Comparison of ENCODE assay signal across 2 cellular contexts in genomic region chr10:47440207-47440606, GRCh38.
TF ChIP-seq lines count a peak whose summit lies in the region.

No MANE protein-coding gene starts in this region.

TF ChIP-seq in GM23338, 12 proteins besides CTCF, POLR2A, EP300 and RAD21:
- TF ChIP-seq ZNF462 (CRISPR knock-in tag; IDR thresholded peaks at IDR 0.05): no peak

TF ChIP-seq in H1, 55 proteins besides CTCF, POLR2A, EP300 and RAD21:
- TF ChIP-seq BCL11A (IDR thresholded peaks at IDR 0.05; ENCODE audit: low read depth in 2 of 2, low read length in 2 of 2): no peak
- TF ChIP-seq YY1 (IDR thresholded peaks at IDR 0.05; ENCODE audit: low read depth, low read length): 0 out of 2 replicates have a peak, but pooled peaks have one; percentile 42
TF ChIP-seq in H1: peak in this region for 1.
